ENCODE assay signal across 1 cellular context in genomic region chr19:6739390-6739883, GRCh38.
TF ChIP-seq lines count a peak whose summit lies in the region.

Gene TRIP10 (plus strand): TSS chr19:6739680. CDS start chr19:6739762, 82 bp downstream.

TF ChIP-seq in K562, 482 proteins besides CTCF, POLR2A, EP300 and RAD21 (continued from another document and continues in another):
- TF ChIP-seq, protein P1, sequence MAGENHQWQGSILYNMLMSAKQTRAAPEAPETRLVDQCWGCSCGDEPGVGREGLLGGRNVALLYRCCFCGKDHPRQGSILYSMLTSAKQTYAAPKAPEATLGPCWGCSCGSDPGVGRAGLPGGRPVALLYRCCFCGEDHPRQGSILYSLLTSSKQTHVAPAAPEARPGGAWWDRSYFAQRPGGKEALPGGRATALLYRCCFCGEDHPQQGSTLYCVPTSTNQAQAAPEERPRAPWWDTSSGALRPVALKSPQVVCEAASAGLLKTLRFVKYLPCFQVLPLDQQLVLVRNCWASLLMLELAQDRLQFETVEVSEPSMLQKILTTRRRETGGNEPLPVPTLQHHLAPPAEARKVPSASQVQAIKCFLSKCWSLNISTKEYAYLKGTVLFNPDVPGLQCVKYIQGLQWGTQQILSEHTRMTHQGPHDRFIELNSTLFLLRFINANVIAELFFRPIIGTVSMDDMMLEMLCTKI (IDR thresholded peaks at IDR 0.05; ENCODE audit: partially characterized antibody), result no peak
- TF ChIP-seq FOXM1 (IDR thresholded peaks at IDR 0.05; ENCODE audit: low read depth) (no peak), FOXM1 (CRISPR knock-in tag; IDR thresholded peaks at IDR 0.05; ENCODE audit: low read depth) (no peak), NBN (IDR thresholded peaks at IDR 0.05; ENCODE audit: low read depth) (no peak), ESRRA (IDR thresholded peaks at IDR 0.05; ENCODE audit: borderline replicate concordance, low read depth) (no peak), PCBP1 (IDR thresholded peaks at IDR 0.05; ENCODE audit: low read depth, low read length, poor library complexity, severe bottlenecking) (no peak), TBL1XR1 (IDR thresholded peaks at IDR 0.05; ENCODE audit: low read length in 2 of 2) (no peak), VEZF1 (CRISPR knock-in tag; IDR thresholded peaks at IDR 0.05) (peak; percentile 91), CBFA2T2 (conservative IDR thresholded peaks at IDR 0.05) (no peak), THRAP3 (IDR thresholded peaks at IDR 0.05; ENCODE audit: borderline replicate concordance) (no peak), PHF8 (IDR thresholded peaks at IDR 0.05; ENCODE audit: borderline replicate concordance, low read length) (peak; percentile 60; the same call in 1 of the 2 replicates), ELF2 (CRISPR knock-in tag; IDR thresholded peaks at IDR 0.05) (no peak), ARID2 (IDR thresholded peaks at IDR 0.05) (no peak), EHMT2 (IDR thresholded peaks at IDR 0.05) (no peak), HMG20B (CRISPR knock-in tag; IDR thresholded peaks at IDR 0.05) (no peak), CEBPZ (IDR thresholded peaks at IDR 0.05; ENCODE audit: borderline replicate concordance, low read depth, low read length) (no peak), ZBTB1 (CRISPR knock-in tag; IDR thresholded peaks at IDR 0.05; ENCODE audit: borderline replicate concordance, low read depth) (peak; percentile 88), CXXC5 (CRISPR knock-in tag; IDR thresholded peaks at IDR 0.05) (no peak; the same call in 1 of the 2 replicates), ZNF639 (CRISPR knock-in tag; conservative IDR thresholded peaks at IDR 0.05 in 1 of 2, IDR thresholded peaks at IDR 0.05 in 1 of 2) (peak in 1 of 2 experiments; percentile 65; a peak in 1 of 4 replicates), PURB (CRISPR knock-in tag; IDR thresholded peaks at IDR 0.05; ENCODE audit: low read depth) (no peak), ZNF41 (CRISPR knock-in tag; conservative IDR thresholded peaks at IDR 0.05) (no peak), ZEB2 (IDR thresholded peaks at IDR 0.05) (no peak), MCM3 (IDR thresholded peaks at IDR 0.05) (no peak), HMGN3 (IDR thresholded peaks at IDR 0.05; ENCODE audit: borderline replicate concordance, extremely low read depth, insufficient read length, low read depth, low read length) (peak; percentile 22), E2F6 (IDR thresholded peaks at IDR 0.05; ENCODE audit: borderline replicate concordance in 1 of 2, extremely low read depth in 1 of 2, insufficient read depth in 1 of 2, insufficient read length in 1 of 2, low read depth in 1 of 2, low read length in 1 of 2, poor library complexity in 1 of 2, severe bottlenecking in 1 of 2) (peak in 1 of 2 experiments; percentile 71), TARDBP (IDR thresholded peaks at IDR 0.05) (no peak), CREM (IDR thresholded peaks at IDR 0.05; ENCODE audit: low read depth) (0 out of 2 replicates have a peak, but pooled peaks have one; percentile 4), ZNF232 (CRISPR knock-in tag; IDR thresholded peaks at IDR 0.05) (no peak), TCFL5 (CRISPR knock-in tag; conservative IDR thresholded peaks at IDR 0.05) (no peak)
- TF ChIP-seq, protein P2, sequence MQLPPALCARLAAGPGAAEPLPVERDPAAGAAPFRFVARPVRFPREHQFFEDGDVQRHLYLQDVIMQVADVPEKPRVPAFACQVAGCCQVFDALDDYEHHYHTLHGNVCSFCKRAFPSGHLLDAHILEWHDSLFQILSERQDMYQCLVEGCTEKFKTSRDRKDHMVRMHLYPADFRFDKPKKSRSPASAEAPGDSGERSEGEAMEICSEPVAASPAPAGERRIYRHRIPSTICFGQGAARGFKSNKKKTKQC (CRISPR knock-in tag; IDR thresholded peaks at IDR 0.05), result no peak
- TF ChIP-seq, protein P3, sequence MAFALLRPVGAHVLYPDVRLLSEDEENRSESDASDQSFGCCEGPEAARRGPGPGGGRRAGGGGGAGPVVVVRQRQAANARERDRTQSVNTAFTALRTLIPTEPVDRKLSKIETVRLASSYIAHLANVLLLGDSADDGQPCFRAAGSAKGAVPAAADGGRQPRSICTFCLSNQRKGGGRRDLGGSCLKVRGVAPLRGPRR (CRISPR knock-in tag; IDR thresholded peaks at IDR 0.05), result no peak
- TF ChIP-seq, protein P4, sequence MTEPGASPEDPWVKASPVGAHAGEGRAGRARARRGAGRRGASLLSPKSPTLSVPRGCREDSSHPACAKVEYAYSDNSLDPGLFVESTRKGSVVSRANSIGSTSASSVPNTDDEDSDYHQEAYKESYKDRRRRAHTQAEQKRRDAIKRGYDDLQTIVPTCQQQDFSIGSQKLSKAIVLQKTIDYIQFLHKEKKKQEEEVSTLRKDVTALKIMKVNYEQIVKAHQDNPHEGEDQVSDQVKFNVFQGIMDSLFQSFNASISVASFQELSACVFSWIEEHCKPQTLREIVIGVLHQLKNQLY (CRISPR knock-in tag; conservative IDR thresholded peaks at IDR 0.05), result no peak
- TF ChIP-seq, protein P5, sequence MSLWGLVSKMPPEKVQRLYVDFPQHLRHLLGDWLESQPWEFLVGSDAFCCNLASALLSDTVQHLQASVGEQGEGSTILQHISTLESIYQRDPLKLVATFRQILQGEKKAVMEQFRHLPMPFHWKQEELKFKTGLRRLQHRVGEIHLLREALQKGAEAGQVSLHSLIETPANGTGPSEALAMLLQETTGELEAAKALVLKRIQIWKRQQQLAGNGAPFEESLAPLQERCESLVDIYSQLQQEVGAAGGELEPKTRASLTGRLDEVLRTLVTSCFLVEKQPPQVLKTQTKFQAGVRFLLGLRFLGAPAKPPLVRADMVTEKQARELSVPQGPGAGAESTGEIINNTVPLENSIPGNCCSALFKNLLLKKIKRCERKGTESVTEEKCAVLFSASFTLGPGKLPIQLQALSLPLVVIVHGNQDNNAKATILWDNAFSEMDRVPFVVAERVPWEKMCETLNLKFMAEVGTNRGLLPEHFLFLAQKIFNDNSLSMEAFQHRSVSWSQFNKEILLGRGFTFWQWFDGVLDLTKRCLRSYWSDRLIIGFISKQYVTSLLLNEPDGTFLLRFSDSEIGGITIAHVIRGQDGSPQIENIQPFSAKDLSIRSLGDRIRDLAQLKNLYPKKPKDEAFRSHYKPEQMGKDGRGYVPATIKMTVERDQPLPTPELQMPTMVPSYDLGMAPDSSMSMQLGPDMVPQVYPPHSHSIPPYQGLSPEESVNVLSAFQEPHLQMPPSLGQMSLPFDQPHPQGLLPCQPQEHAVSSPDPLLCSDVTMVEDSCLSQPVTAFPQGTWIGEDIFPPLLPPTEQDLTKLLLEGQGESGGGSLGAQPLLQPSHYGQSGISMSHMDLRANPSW (CRISPR knock-in tag; IDR thresholded peaks at IDR 0.05), result no peak
- TF ChIP-seq, protein P6, sequence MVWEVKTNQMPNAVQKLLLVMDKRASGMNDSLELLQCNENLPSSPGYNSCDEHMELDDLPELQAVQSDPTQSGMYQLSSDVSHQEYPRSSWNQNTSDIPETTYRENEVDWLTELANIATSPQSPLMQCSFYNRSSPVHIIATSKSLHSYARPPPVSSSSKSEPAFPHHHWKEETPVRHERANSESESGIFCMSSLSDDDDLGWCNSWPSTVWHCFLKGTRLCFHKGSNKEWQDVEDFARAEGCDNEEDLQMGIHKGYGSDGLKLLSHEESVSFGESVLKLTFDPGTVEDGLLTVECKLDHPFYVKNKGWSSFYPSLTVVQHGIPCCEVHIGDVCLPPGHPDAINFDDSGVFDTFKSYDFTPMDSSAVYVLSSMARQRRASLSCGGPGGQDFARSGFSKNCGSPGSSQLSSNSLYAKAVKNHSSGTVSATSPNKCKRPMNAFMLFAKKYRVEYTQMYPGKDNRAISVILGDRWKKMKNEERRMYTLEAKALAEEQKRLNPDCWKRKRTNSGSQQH (CRISPR knock-in tag; IDR thresholded peaks at IDR 0.05), result no peak
- TF ChIP-seq, protein P7, sequence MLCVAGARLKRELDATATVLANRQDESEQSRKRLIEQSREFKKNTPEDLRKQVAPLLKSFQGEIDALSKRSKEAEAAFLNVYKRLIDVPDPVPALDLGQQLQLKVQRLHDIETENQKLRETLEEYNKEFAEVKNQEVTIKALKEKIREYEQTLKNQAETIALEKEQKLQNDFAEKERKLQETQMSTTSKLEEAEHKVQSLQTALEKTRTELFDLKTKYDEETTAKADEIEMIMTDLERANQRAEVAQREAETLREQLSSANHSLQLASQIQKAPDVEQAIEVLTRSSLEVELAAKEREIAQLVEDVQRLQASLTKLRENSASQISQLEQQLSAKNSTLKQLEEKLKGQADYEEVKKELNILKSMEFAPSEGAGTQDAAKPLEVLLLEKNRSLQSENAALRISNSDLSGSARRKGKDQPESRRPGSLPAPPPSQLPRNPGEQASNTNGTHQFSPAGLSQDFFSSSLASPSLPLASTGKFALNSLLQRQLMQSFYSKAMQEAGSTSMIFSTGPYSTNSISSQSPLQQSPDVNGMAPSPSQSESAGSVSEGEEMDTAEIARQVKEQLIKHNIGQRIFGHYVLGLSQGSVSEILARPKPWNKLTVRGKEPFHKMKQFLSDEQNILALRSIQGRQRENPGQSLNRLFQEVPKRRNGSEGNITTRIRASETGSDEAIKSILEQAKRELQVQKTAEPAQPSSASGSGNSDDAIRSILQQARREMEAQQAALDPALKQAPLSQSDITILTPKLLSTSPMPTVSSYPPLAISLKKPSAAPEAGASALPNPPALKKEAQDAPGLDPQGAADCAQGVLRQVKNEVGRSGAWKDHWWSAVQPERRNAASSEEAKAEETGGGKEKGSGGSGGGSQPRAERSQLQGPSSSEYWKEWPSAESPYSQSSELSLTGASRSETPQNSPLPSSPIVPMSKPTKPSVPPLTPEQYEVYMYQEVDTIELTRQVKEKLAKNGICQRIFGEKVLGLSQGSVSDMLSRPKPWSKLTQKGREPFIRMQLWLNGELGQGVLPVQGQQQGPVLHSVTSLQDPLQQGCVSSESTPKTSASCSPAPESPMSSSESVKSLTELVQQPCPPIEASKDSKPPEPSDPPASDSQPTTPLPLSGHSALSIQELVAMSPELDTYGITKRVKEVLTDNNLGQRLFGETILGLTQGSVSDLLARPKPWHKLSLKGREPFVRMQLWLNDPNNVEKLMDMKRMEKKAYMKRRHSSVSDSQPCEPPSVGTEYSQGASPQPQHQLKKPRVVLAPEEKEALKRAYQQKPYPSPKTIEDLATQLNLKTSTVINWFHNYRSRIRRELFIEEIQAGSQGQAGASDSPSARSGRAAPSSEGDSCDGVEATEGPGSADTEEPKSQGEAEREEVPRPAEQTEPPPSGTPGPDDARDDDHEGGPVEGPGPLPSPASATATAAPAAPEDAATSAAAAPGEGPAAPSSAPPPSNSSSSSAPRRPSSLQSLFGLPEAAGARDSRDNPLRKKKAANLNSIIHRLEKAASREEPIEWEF (CRISPR knock-in tag; IDR thresholded peaks at IDR 0.05), result no peak
